Comparison of ENCODE assay signal across 1 cellular context in genomic region chr15:70474367-70474681, GRCh38.
TF ChIP-seq lines count a peak whose summit lies in the region.

No MANE protein-coding gene starts in this region.

TF ChIP-seq in SK-N-SH treated with all-trans-retinoic acid at 6 μM for 48 hours, 23 proteins besides CTCF, POLR2A, EP300 and RAD21 (continued from another document):
- TF ChIP-seq TSHZ2 (CRISPR knock-in tag; IDR thresholded peaks at IDR 0.05) (no peak), ARNTL (CRISPR knock-in tag; IDR thresholded peaks at IDR 0.05; ENCODE audit: borderline replicate concordance, low read depth) (no peak), BACH2 (CRISPR knock-in tag; IDR thresholded peaks at IDR 0.05; ENCODE audit: borderline replicate concordance) (no peak)
